ENCODE assay signal across 5 cellular contexts in genomic region chrX:12944452-12944851, GRCh38. TPM values are rescaled to one million over a fixed set of nuclear protein-coding genes. Genes with fewer than 3 reads are reported as not detected.
"Had no signal": no experiment of that assay in that cellular context is flagged by ENCODE, and none has a peak within 500 bp of the region (broad histone marks: within the 10 kb centered on the region; RNA-seq: fewer than 3 reads in every experiment).

No MANE protein-coding gene starts in this region.

RNA-seq across cellular contexts. Expression of gene TLR8, which starts 38.0 kb away (rescaled TPM):
- total RNA-seq: dermis blood vessel endothelial cell, glomerular endothelial cell, kidney epithelial cell, lung microvascular endothelial cell had no signal
- polyA plus RNA-seq: keratinocyte had no signal
